19 cellular contexts compared by ENCODE assay signal in genomic region chr20:51310216-51310615, GRCh38.
DNase-seq lines count a peak whose midpoint lies in the region; ATAC-seq, FAIRE-seq and TF ChIP-seq lines count a peak whose summit lies in the region.
"Had no signal": no experiment of that assay in that cellular context is flagged by ENCODE, and none has a peak within 500 bp of the region (broad histone marks: within the 10 kb centered on the region; RNA-seq: fewer than 3 reads in every experiment).

No MANE protein-coding gene starts in this region.

- no peak overlapping the region for H4K91ac ChIP-seq in IMR-90 (ENCODE audit: insufficient read depth, low read depth, low read length)

- intact Hi-C loops in IMR-90 (cut with micrococcal nuclease), result no loop called here
- intact Hi-C loops in K562 (cut with micrococcal nuclease), result no loop called here

- no peaks in the 10 kb centered on the region for H3K9me3 ChIP-seq in IMR-90 (ENCODE audit: control insufficient read depth, insufficient read depth, low read length)
- H3K9me3 ChIP-seq in K562 (replicated peaks; ENCODE audit: control insufficient read depth, insufficient read depth, low read depth, low read length), result no peaks in the 10 kb centered on the region
- no peaks in the 10 kb centered on the region for H3K9me3 ChIP-seq in hepatocyte (ENCODE audit: low read depth)
- no peaks in the 10 kb centered on the region for H3K9me3 ChIP-seq in neural cell (ENCODE audit: low read length)

- H3K27ac ChIP-seq in IMR-90 (ENCODE audit: insufficient read depth, low read length) (no peak overlapping the region), K562 (ENCODE audit: extremely low read depth, low read depth, low read length) (no peak overlapping the region), hepatocyte (no peak overlapping the region), neural cell (ENCODE audit: low read length) (peak overlapping the region; percentile 46), GM23338 (ENCODE audit: low read depth) (no peak overlapping the region)
- H3K27ac ChIP-seq: BLaER1 treated with 17β-estradiol and CSF1 and Interleukin-3, amounts not matched to agents 10 nM and 100 nM had no signal

- 0 out of 3 replicates have a peak overlapping the region, but pooled peaks have one; percentile 5 for H2BK15ac ChIP-seq in IMR-90 (ENCODE audit: low read depth, low read length)

- H4K8ac ChIP-seq in IMR-90 (ENCODE audit: low read depth in 2 of 2, low read length in 2 of 2), result no peak overlapping the region

- CTCF ChIA-PET in IMR-90 (lab: Yijun Ruan, JAX) (interaction anchor here (1.0 kb wide), 1 partner anchor 16 kb away, joined by 3 read pairs; no protein-coding TSS in a partner anchor), K562 (lab: Yijun Ruan, JAX; ENCODE audit: low intra/inter-chr PET ratio) (no interaction called here)

- H3K23ac ChIP-seq in IMR-90 (ENCODE audit: low read depth, low read length), result no peak overlapping the region

- H3K4me3 Mint-ChIP-seq in GM23338, result no peak overlapping the region
- H3K4me3 Mint-ChIP-seq: CD8-positive, alpha-beta memory T cell had no signal

- no peak overlapping the region for H3K4me3 ChIP-seq in IMR-90 (ENCODE audit: insufficient read depth, low read depth, low read length)
- H3K4me3 ChIP-seq in K562, result no peak overlapping the region
- H3K4me3 ChIP-seq in hepatocyte, result no peak overlapping the region
- no peak overlapping the region for H3K4me3 ChIP-seq in neural cell (ENCODE audit: low read length)
- H3K4me3 ChIP-seq in GM23338, result no peak overlapping the region
- H3K4me3 ChIP-seq: BLaER1 treated with 17β-estradiol and CSF1 and Interleukin-3, amounts not matched to agents 10 nM and 100 nM had no signal

- H3K9me3 Mint-ChIP-seq in GM23338, result peaks cover 28% of the 10 kb centered on the region
- H3K9me3 Mint-ChIP-seq: CD8-positive, alpha-beta memory T cell had no signal

- H3K14ac ChIP-seq in IMR-90 (replicated peaks; ENCODE audit: low read depth, low read length), result 0 out of 2 replicates have a peak overlapping the region, but pooled peaks have one; percentile 1

- H3K9me1 ChIP-seq in IMR-90 (ENCODE audit: insufficient read depth, low read length) (peaks cover 4% of the 10 kb centered on the region; the same call in 1 of the 2 replicates), K562 (ENCODE audit: control insufficient read depth, insufficient read depth, low read length) (no peaks in the 10 kb centered on the region)

- no peak for FAIRE-seq in K562 (lab: Jason Lieb, UNC)
- FAIRE-seq: RCC 7860 had no signal

- ATAC-seq in IMR-90 (ENCODE audit: low read depth) (no peak), K562 (no peak), GM23338 (no peak)
- ATAC-seq: Right ventricle myocardium inferior had no signal

- TF ChIP-seq EP300 in K562 (IDR thresholded peaks at IDR 0.05; ENCODE audit: low read length), result no peak
- peak; percentile 54 for TF ChIP-seq EP300 in neural cell (conservative IDR thresholded peaks at IDR 0.05; ENCODE audit: poor library complexity, severe bottlenecking)

- H3K4me1 ChIP-seq in IMR-90 (ENCODE audit: control insufficient read depth, insufficient read depth, low read length) (peaks cover 5% of the 10 kb centered on the region; the same call in 1 of the 2 replicates), K562 (replicated peaks in 1 of 2; ENCODE audit: control insufficient read depth in 2 of 2, insufficient read depth in 2 of 2, low read length in 2 of 2) (peaks cover 0 to 5% of the 10 kb centered on the region in 2 experiments; a peak in 1 of 5 replicates), hepatocyte (ENCODE audit: insufficient read depth) (peaks cover 10% of the 10 kb centered on the region), GM23338 (ENCODE audit: insufficient read depth) (peaks cover 26% of the 10 kb centered on the region)

- no peaks in the 10 kb centered on the region for H3K9me2 ChIP-seq in hepatocyte (replicated peaks; ENCODE audit: insufficient read depth)
- H3K9me2 ChIP-seq in neural cell (ENCODE audit: insufficient read depth, low read length), result no peaks in the 10 kb centered on the region
- no peaks in the 10 kb centered on the region for H3K9me2 ChIP-seq in GM23338 (ENCODE audit: insufficient read depth)

- H3K27ac Mint-ChIP-seq in GM23338, result no peak overlapping the region

- H4K5ac ChIP-seq in IMR-90 (ENCODE audit: low read depth, low read length), result no peak overlapping the region

- H3K56ac ChIP-seq in IMR-90 (ENCODE audit: extremely low read depth, insufficient read depth, low read length), result no peak overlapping the region

- BruUV-seq in IMR-90 (replicated peaks; lab: Mats Ljungman, UMichigan) (no TSS peak), K562 (replicated peaks; lab: Mats Ljungman, UMichigan) (no TSS peak)

- H3K4me1 Mint-ChIP-seq in GM23338, result peaks cover 59% of the 10 kb centered on the region

- H3K9ac ChIP-seq in IMR-90 (ENCODE audit: low read depth, low read length) (no peak overlapping the region), K562 (ENCODE audit: insufficient read depth in 1 of 2, low read depth in 2 of 2, low read length in 2 of 2) (no peak overlapping the region), neural cell (ENCODE audit: low read length) (peak overlapping the region; percentile 6)
- H3K9ac ChIP-seq: BLaER1 treated with 17β-estradiol and CSF1 and Interleukin-3, amounts not matched to agents 10 nM and 100 nM had no signal

- peak overlapping the region; percentile 33; the same call in 1 of the 2 replicates for H2BK120ac ChIP-seq in IMR-90 (ENCODE audit: low read depth, low read length)

- H3K4ac ChIP-seq in IMR-90 (ENCODE audit: low read depth, low read length), result peak overlapping the region; percentile 4; the same call in 1 of the 2 replicates

- no peak for TF ChIP-seq CTCF in IMR-90 (conservative IDR thresholded peaks at IDR 0.05; ENCODE audit: low read depth, low read length)
- no peak for TF ChIP-seq CTCF in K562 (IDR thresholded peaks at IDR 0.05 in 2 of 3, conservative IDR thresholded peaks at IDR 0.05 in 1 of 3; ENCODE audit: insufficient read depth in 2 of 3, low read depth in 1 of 3, low read length in 3 of 3)
- TF ChIP-seq CTCF in hepatocyte (IDR thresholded peaks at IDR 0.05; ENCODE audit: poor library complexity), result no peak
- no peak for TF ChIP-seq CTCF in neural cell (IDR thresholded peaks at IDR 0.05; ENCODE audit: poor library complexity, severe bottlenecking)
- TF ChIP-seq CTCF in GM23338 (conservative IDR thresholded peaks at IDR 0.05; ENCODE audit: low read depth in 2 of 2), result no peak

- H3K79me1 ChIP-seq in IMR-90 (ENCODE audit: low read depth in 1 of 2, low read length in 2 of 2), result no peaks in the 10 kb centered on the region

- H2AFZ ChIP-seq in IMR-90 (replicated peaks; ENCODE audit: low read length, poor library complexity) (no peak overlapping the region), K562 (ENCODE audit: low read depth, low read length) (no peak overlapping the region), hepatocyte (no peak overlapping the region), neural cell (ENCODE audit: low read depth, low read length) (no peak overlapping the region), GM23338 (no peak overlapping the region)

- H3K4me2 ChIP-seq in IMR-90 (ENCODE audit: low read depth, low read length) (no peak overlapping the region), K562 (ENCODE audit: insufficient read depth, low read length) (no peak overlapping the region), hepatocyte (no peak overlapping the region), neural cell (ENCODE audit: low read length) (no peak overlapping the region), GM23338 (no peak overlapping the region)
- H3K4me2 ChIP-seq: BLaER1 treated with 17β-estradiol and CSF1 and Interleukin-3, amounts not matched to agents 10 nM and 100 nM had no signal

- peaks cover 33% of the 10 kb centered on the region for H3K27me3 Mint-ChIP-seq in GM23338 (ENCODE audit: insufficient read depth, low read depth, poor library complexity)

- no peak for DNase-seq in IMR-90
- DNase-seq in K562 (ENCODE audit: extremely low read depth in 1 of 4, low spot score in 3 of 4), result no peak
- peak; percentile 46 for DNase-seq in hepatocyte (ENCODE audit: low spot score)
- no peak for DNase-seq in GM23338 (ENCODE audit: low spot score)
- no peak for DNase-seq in activated CD8-positive, alpha-beta memory T cell treated with anti-CD3 and anti-CD28 coated beads, Interleukin-2, amount 50 U/mL, for 48 hours
- DNase-seq in NCI-H2081 treated with DMSO at 0.1 percent for 48 hours (lab: John Stamatoyannopoulos, UW), result no peak
- DNase-seq in ACHN, result no peak
- DNase-seq: CD8-positive, alpha-beta memory T cell; H7; MM.1S; NCI-H1092 treated with DMSO at 0.1 percent for 48 hours; NCI-H146; NCI-H2081; NCI-H446 treated with DMSO at 0.1 percent for 48 hours; NK-92 treated with Interleukin-12 subunit alpha and Interleukin-12 subunit beta, amount 100 ng/mL, for 24 hours had no signal

- H3K79me2 ChIP-seq in K562 (ENCODE audit: control insufficient read depth, insufficient read depth, low read length) (no peaks in the 10 kb centered on the region), hepatocyte (no peaks in the 10 kb centered on the region), neural cell (replicated peaks; ENCODE audit: insufficient read depth, low read length) (no peaks in the 10 kb centered on the region), GM23338 (replicated peaks; ENCODE audit: insufficient read depth) (no peaks in the 10 kb centered on the region)

- H3K27me3 ChIP-seq in IMR-90 (ENCODE audit: control insufficient read depth, insufficient read depth, low read length) (no peaks in the 10 kb centered on the region), K562 (ENCODE audit: control insufficient read depth in 2 of 2, insufficient read depth in 2 of 2, low read length in 2 of 2) (peaks cover 5 to 28% of the 10 kb centered on the region in 2 experiments; a peak in 3 of 5 replicates), hepatocyte (no peaks in the 10 kb centered on the region), neural cell (ENCODE audit: insufficient read depth, low read depth, low read length) (no peaks in the 10 kb centered on the region), GM23338 (ENCODE audit: insufficient read depth) (peaks cover 42% of the 10 kb centered on the region)
- H3K27me3 ChIP-seq: BLaER1 treated with 17β-estradiol and CSF1 and Interleukin-3, amounts not matched to agents 10 nM and 100 nM had no signal

- no peak for TF ChIP-seq POLR2A in IMR-90 (IDR thresholded peaks at IDR 0.05; ENCODE audit: low read depth, low read length)
- no peak for TF ChIP-seq POLR2A in K562 (conservative IDR thresholded peaks at IDR 0.05)

- 83% methylated on average over 1 of the region's 2 CpGs; no CpG with 5 or more reads in 1 of the 2 experiments for WGBS in IMR-90 (ENCODE audit: extremely low coverage in 2 of 2, insufficient read length in 1 of 2), 2 experiments
- 0% methylated on average over 2 of the region's 2 CpGs for WGBS in K562 (ENCODE audit: insufficient coverage, low coverage, missing lambda C conversion rate)
- WGBS in hepatocyte (ENCODE audit: low lambda C conversion rate, missing lambda C conversion rate), result 47% methylated on average over 2 of the region's 2 CpGs

- H3K36me3 ChIP-seq in IMR-90 (ENCODE audit: control insufficient read depth, insufficient read depth, low read length) (no peaks in the 10 kb centered on the region), K562 (ENCODE audit: control insufficient read depth, insufficient read depth, low read length) (no peaks in the 10 kb centered on the region), hepatocyte (replicated peaks; ENCODE audit: insufficient read depth, low read depth) (no peaks in the 10 kb centered on the region), neural cell (ENCODE audit: insufficient read depth, low read length) (no peaks in the 10 kb centered on the region), GM23338 (ENCODE audit: insufficient read depth) (no peaks in the 10 kb centered on the region)
- H3K36me3 ChIP-seq: BLaER1 treated with 17β-estradiol and CSF1 and Interleukin-3, amounts not matched to agents 10 nM and 100 nM had no signal

- peak overlapping the region; percentile 5; the same call in 1 of the 2 replicates for H2BK20ac ChIP-seq in IMR-90 (ENCODE audit: low read depth, low read length)

- H3F3A ChIP-seq in neural cell (ENCODE audit: insufficient read depth, low read length, poor library complexity, severe bottlenecking) (no peaks in the 10 kb centered on the region), GM23338 (replicated peaks; ENCODE audit: low read depth) (0 out of 2 replicates have a peak, but pooled peaks cover 4% of the 10 kb centered on the region)

- in situ Hi-C loops in IMR-90 (cut with MboI; ENCODE audit: low sequenced_read_pairs), result no loop called here
- in situ Hi-C loops in K562 (cut with MboI), result no loop called here
- in situ Hi-C loops in ACHN (cut with HindIII; ENCODE audit: low pct_ligation_motif_present, low pct_unique_long_range_greater_than_20kb, low sequenced_read_pairs), result no loop called here

- H2AK9ac ChIP-seq in IMR-90 (replicated peaks; ENCODE audit: low read depth, low read length, poor library complexity), result no peak overlapping the region

- H2BK5ac ChIP-seq in IMR-90 (ENCODE audit: low read depth, low read length, poor library complexity, severe bottlenecking), result no peak overlapping the region

- dilution Hi-C loops in IMR-90 (cut with HindIII; ENCODE audit: low sequenced_read_pairs, unreplicated experiment), result no loop called here

- no peak for TF ChIP-seq RAD21 in IMR-90 (IDR thresholded peaks at IDR 0.05; ENCODE audit: low read length)
- TF ChIP-seq RAD21 in K562 (CRISPR knock-in tag; conservative IDR thresholded peaks at IDR 0.05 in 1 of 2, IDR thresholded peaks at IDR 0.05 in 1 of 2), result no peak
- TF ChIP-seq RAD21 in neural cell (conservative IDR thresholded peaks at IDR 0.05), result peak; percentile 13

- H4K20me1 ChIP-seq in IMR-90 (ENCODE audit: insufficient read depth, low read length), result no peaks in the 10 kb centered on the region
- H4K20me1 ChIP-seq in K562 (replicated peaks; ENCODE audit: control insufficient read depth, insufficient read depth, low read length), result no peaks in the 10 kb centered on the region
- no peaks in the 10 kb centered on the region for H4K20me1 ChIP-seq in hepatocyte (ENCODE audit: insufficient read depth, poor library complexity, severe bottlenecking)
- no peaks in the 10 kb centered on the region for H4K20me1 ChIP-seq in neural cell (ENCODE audit: insufficient read depth)
- H4K20me1 ChIP-seq in GM23338 (replicated peaks; ENCODE audit: insufficient read depth), result no peaks in the 10 kb centered on the region
- H4K20me1 ChIP-seq: BLaER1 treated with 17β-estradiol and CSF1 and Interleukin-3, amounts not matched to agents 10 nM and 100 nM had no signal

- POLR2A ChIA-PET in IMR-90 (lab: Charles Lee; ENCODE audit: unreplicated experiment), result no interaction called here
- POLR2A ChIA-PET in K562 (lab: Yijun Ruan, JAX), result no interaction called here

- H3K18ac ChIP-seq in IMR-90 (ENCODE audit: low read depth, low read length), result no peak overlapping the region

- peaks cover 25% of the 10 kb centered on the region for H3K36me3 Mint-ChIP-seq in GM23338 (ENCODE audit: low read depth)

- peak overlapping the region; percentile 36; the same call in 1 of the 2 replicates for H2AK5ac ChIP-seq in IMR-90 (ENCODE audit: low read depth, low read length)
